Comparison of ENCODE assay signal across 17 cellular contexts in genomic region chr10:38072552-38072951, GRCh38.
"Had no signal": no experiment of that assay in that cellular context is flagged by ENCODE, and none has a peak within 500 bp of the region (broad histone marks: within the 10 kb centered on the region; RNA-seq: fewer than 3 reads in every experiment).

No MANE protein-coding gene starts in this region.

- H3K27ac ChIP-seq: colonic mucosa, esophagus squamous epithelium, foreskin keratinocyte, sigmoid colon had no signal

- FAIRE-seq: islet of Langerhans had no signal

- H3K9me3 ChIP-seq: colonic mucosa, esophagus squamous epithelium had no signal

- H3K4me3 ChIP-seq: colonic mucosa, esophagus squamous epithelium, mucosa of descending colon, sigmoid colon had no signal

- H3K4me1 Mint-ChIP-seq: WTC11 had no signal

- ATAC-seq: foreskin keratinocyte, left lobe of liver, mucosa of descending colon, natural killer cell, WTC11 had no signal

- H3K4me3 Mint-ChIP-seq: activated naive CD4-positive, alpha-beta T cell treated with anti-CD3 and anti-CD28 coated beads, Interleukin-2, amount 50 U/mL, for 24 hours; natural killer cell; WTC11 had no signal

- H3K27ac Mint-ChIP-seq: activated naive CD4-positive, alpha-beta T cell treated with anti-CD3 and anti-CD28 coated beads, Interleukin-2, amount 50 U/mL, for 24 hours; natural killer cell; WTC11 had no signal

- H3K36me3 Mint-ChIP-seq: natural killer cell had no signal

- H3K36me3 ChIP-seq: colonic mucosa, esophagus squamous epithelium, sigmoid colon had no signal

- DNase-seq: activated effector memory CD4-positive, alpha-beta T cell treated with Interleukin-2 at 50 U/mL for 16 hours; activated T-cell treated with anti-CD3 and anti-CD28 coated beads, Interleukin-2, amount 50 U/mL, for 1 hour; caudate nucleus; colonic mucosa; esophagus squamous epithelium; foreskin keratinocyte; head of caudate nucleus; mucosa of descending colon; natural killer cell; sigmoid colon; stimulated activated CD4-positive, alpha-beta T cell treated with anti-CD3 and anti-CD28 coated beads, Interleukin-2, amount 100 ng/mL, for 24 hours; stimulated activated naive CD4-positive, alpha-beta T cell treated with Interleukin-2 at 50 U/mL for 16 hours; T1000 had no signal

- H3K27me3 ChIP-seq: colonic mucosa, esophagus squamous epithelium, foreskin keratinocyte had no signal
